In the genomic region with DNA sequence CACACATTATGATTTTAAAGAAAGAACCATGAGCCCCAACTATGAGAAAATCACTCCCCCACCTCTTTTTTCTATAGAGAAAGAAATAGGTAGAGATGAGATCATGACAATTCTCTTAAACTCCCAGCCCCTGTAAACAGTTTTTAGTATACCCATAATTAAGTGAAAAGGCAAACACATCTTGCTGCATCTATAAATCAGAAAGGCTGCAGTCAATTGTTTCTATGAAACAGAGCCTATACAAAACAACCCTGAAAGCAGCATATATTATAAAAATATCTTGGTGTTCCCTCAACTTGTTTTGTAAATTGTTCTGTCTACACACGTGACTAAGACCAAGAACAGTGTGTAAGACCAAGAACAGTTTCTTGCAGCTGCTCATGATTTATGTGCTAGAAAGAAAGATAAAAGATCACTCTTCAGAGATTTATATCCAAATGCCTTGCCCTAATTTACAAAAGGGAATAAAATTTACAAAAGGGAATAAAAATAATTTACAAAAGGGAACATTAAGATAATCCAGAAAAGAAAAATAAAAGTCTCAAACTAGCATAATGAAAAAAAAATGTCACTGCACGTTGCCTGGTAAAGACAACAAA, we compare ENCODE assay signal across 19 cellular contexts. TPM values are rescaled to one million over a fixed set of nuclear protein-coding genes. Genes with fewer than 3 reads are reported as not detected.
DNase-seq lines count a peak whose midpoint lies in the region; ATAC-seq and TF ChIP-seq lines count a peak whose summit lies in the region.
"Had no signal": no experiment of that assay in that cellular context is flagged by ENCODE, and none has a peak within 500 bp of the region (broad histone marks: within the 10 kb centered on the region; RNA-seq: fewer than 3 reads in every experiment).

No MANE protein-coding gene starts in this region.

- H3K4me3 Mint-ChIP-seq in brain (peak overlapping the region; percentile 74 to 92 (median 82)), mesothelial cell of epicardium (no peak overlapping the region)
- H3K4me3 Mint-ChIP-seq: activated CD4-positive, alpha-beta T cell treated with anti-CD3 and anti-CD28 coated beads for 36 hours; activated naive CD4-positive, alpha-beta T cell treated with anti-CD3 and anti-CD28 coated beads, Interleukin-2, amount 50 U/mL, for 24 hours; CD4-positive, alpha-beta T cell; T-helper 2 cell treated with Interferon-gamma antibody and Interleukin-4, amounts not matched to agents 5 μg/mL and 100 μg/mL, for 36 hours had no signal

- peak overlapping the region; percentile 56 for H3K27ac ChIP-seq in upper lobe of right lung
- H3K27ac ChIP-seq: neutrophil had no signal

- ATAC-seq in upper lobe of right lung (no peak), GM18870 (IDR thresholded peaks at IDR 0.05; ENCODE audit: unreplicated experiment) (no peak)
- ATAC-seq: activated CD4-positive, alpha-beta T cell treated with anti-CD3 and anti-CD28 coated beads for 36 hours had no signal

- peak overlapping the region; percentile 77 for H3K4me3 ChIP-seq in upper lobe of right lung

- H3K9me3 Mint-ChIP-seq in brain: no peaks in the 10 kb centered on the region
- no peaks in the 10 kb centered on the region for H3K9me3 Mint-ChIP-seq in mesothelial cell of epicardium
- H3K9me3 Mint-ChIP-seq: activated naive CD4-positive, alpha-beta T cell treated with anti-CD3 and anti-CD28 coated beads, Interleukin-2, amount 50 U/mL, for 24 hours; CD4-positive, alpha-beta T cell; T-helper 2 cell treated with Interferon-gamma antibody and Interleukin-4, amounts not matched to agents 5 μg/mL and 100 μg/mL, for 36 hours had no signal

- no peak for TF ChIP-seq CTCF in brain (conservative IDR thresholded peaks at IDR 0.05)
- no peak for TF ChIP-seq CTCF in mesothelial cell of epicardium (IDR thresholded peaks at IDR 0.05; ENCODE audit: unreplicated experiment)
- TF ChIP-seq CTCF in upper lobe of right lung (IDR thresholded peaks at IDR 0.05): no peak

- intact Hi-C loops in upper lobe of right lung (cut with DNase I): no loop called here

- no peaks in the 10 kb centered on the region for H3K36me3 ChIP-seq in upper lobe of right lung
- H3K36me3 ChIP-seq: neutrophil had no signal

- H3K36me3 Mint-ChIP-seq in brain (no peaks in the 10 kb centered on the region), mesothelial cell of epicardium (no peaks in the 10 kb centered on the region)
- H3K36me3 Mint-ChIP-seq: activated naive CD4-positive, alpha-beta T cell treated with anti-CD3 and anti-CD28 coated beads, Interleukin-2, amount 50 U/mL, for 24 hours had no signal

- H3K27ac Mint-ChIP-seq in brain: peak overlapping the region; percentile 83 to 93 (median 86)
- H3K27ac Mint-ChIP-seq in mesothelial cell of epicardium: peak overlapping the region; percentile 0
- H3K27ac Mint-ChIP-seq: activated CD4-positive, alpha-beta T cell treated with anti-CD3 and anti-CD28 coated beads for 36 hours; activated naive CD4-positive, alpha-beta T cell treated with anti-CD3 and anti-CD28 coated beads, Interleukin-2, amount 50 U/mL, for 24 hours; CD4-positive, alpha-beta T cell; T-helper 2 cell treated with Interferon-gamma antibody and Interleukin-4, amounts not matched to agents 5 μg/mL and 100 μg/mL, for 36 hours had no signal

- H3K4me1 Mint-ChIP-seq in brain (peaks cover 80% of the 10 kb centered on the region), mesothelial cell of epicardium (peaks cover 53% of the 10 kb centered on the region)

- H3K9me3 ChIP-seq in upper lobe of right lung: no peaks in the 10 kb centered on the region
- H3K9me3 ChIP-seq: neutrophil had no signal

- DNase-seq in NCI-H2227 treated with DMSO at 0.1 percent for 48 hours (lab: John Stamatoyannopoulos, UW) (peak; percentile 28), NCI-H2227 (lab: John Stamatoyannopoulos, UW; ENCODE audit: unreplicated experiment) (no peak), mesothelial cell of epicardium (ENCODE audit: low spot score in 2 of 2, unreplicated experiment in 2 of 2) (no peak), upper lobe of right lung (no peak), UCSD-AML1 (lab: John Stamatoyannopoulos, UW; ENCODE audit: unreplicated experiment) (no peak), SIG-M5 treated with dmso at 0.1 percent for 504 hours (lab: John Stamatoyannopoulos, UW; ENCODE audit: unreplicated experiment) (no peak)
- DNase-seq: activated CD4-positive, alpha-beta T cell treated with anti-CD3 and anti-CD28 coated beads for 36 hours; CD4-positive, alpha-beta T cell; effector memory CD4-positive, alpha-beta T cell; EL; mammary epithelial cell; NCI-H2029 treated with DMSO at 0.1 percent for 48 hours; stimulated activated CD4-positive, alpha-beta T cell treated with anti-CD3 and anti-CD28 coated beads, Interleukin-4, amount 100 ng/mL, for 24 hours; trophoblast cell had no signal

- peaks cover 41% of the 10 kb centered on the region for H3K4me1 ChIP-seq in upper lobe of right lung

- peaks cover 17% of the 10 kb centered on the region for H3K27me3 Mint-ChIP-seq in brain
- no peaks in the 10 kb centered on the region for H3K27me3 Mint-ChIP-seq in mesothelial cell of epicardium (ENCODE audit: low read depth)

- H3K27me3 ChIP-seq in upper lobe of right lung: no peaks in the 10 kb centered on the region

RNA-seq across cellular contexts. Expression of a gene that starts 4.8 kb away (rescaled TPM):
- 21.0 TPM for polyA plus RNA-seq in brain (ENCODE audit: insufficient read depth, low read depth, low replicate concordance)
- 13.0 to 14.4 TPM (median 13.9 TPM) in 3 replicates for total RNA-seq in mesothelial cell of epicardium
- total RNA-seq in upper lobe of right lung: 68.1 TPM
- total RNA-seq: CD4-positive, alpha-beta T cell had no signal
